Comparison of ENCODE assay signal across 36 cellular contexts in the genomic region with DNA sequence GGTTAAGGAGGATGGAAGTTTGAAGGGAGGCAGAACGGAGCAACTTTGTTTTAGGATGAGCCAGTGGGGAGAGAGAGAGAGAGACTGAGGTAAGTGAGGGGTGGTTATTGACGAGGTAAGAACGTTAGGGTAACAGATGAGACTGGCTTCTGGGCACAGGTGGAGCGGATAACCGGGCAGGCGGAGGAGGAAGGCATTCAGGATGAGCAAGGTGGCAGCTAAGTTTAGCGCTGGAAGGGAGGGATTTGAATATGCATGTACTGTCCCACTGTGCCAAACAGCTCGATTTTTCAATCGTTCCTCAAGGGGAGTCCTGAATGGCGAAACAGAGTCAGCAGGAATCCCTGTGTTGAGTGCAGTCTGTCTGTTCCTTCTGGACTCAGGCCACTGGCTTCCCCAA. TPM values are rescaled to one million over a fixed set of nuclear protein-coding genes. Genes with fewer than 3 reads are reported as not detected.
"Had no signal": no experiment of that assay in that cellular context is flagged by ENCODE, and none has a peak within 500 bp of the region (broad histone marks: within the 10 kb centered on the region; RNA-seq: fewer than 3 reads in every experiment).

No MANE protein-coding gene starts in this region.

- H3K4me3 ChIP-seq: body of pancreas, colonic mucosa, gastroesophageal sphincter, mucosa of descending colon, right lobe of liver, tibial nerve had no signal

- H3K27ac ChIP-seq: body of pancreas, colonic mucosa, gastroesophageal sphincter, neutrophil, right lobe of liver, tibial nerve, VCaP had no signal

- DNase-seq: activated CD4-positive, alpha-beta T cell treated with anti-CD3 and anti-CD28 coated beads for 48 hours; activated CD4-positive, alpha-beta T cell treated with anti-CD3 and anti-CD28 coated beads, Interleukin-2, amount 50 U/mL, for 48 hours; activated CD8-positive, alpha-beta memory T cell treated with anti-CD3 and anti-CD28 coated beads for 24 hours; activated effector memory CD4-positive, alpha-beta T cell treated with Interleukin-2 at 50 U/mL for 16 hours; activated naive CD4-positive, alpha-beta T cell treated with Interleukin-2 at 50 U/mL for 16 hours; aorta; body of pancreas; cerebellar nuclear complex; colonic mucosa; effector memory CD4-positive, alpha-beta T cell; erythroblast; hippocampal formation; left cardiac atrium; left ventricle myocardium superior; mucosa of descending colon; right lobe of liver; stimulated activated CD4-positive, alpha-beta T cell treated with anti-CD3 and anti-CD28 coated beads, Interleukin-2, amount 100 ng/mL, for 48 hours; stimulated activated naive CD4-positive, alpha-beta T cell treated with Interleukin-2 at 50 U/mL for 16 hours had no signal

- H3K27me3 ChIP-seq: body of pancreas, colonic mucosa, right lobe of liver, tibial nerve had no signal

- ATAC-seq: activated CD4-positive, CD25-positive, alpha-beta regulatory T cell treated with anti-CD3 and anti-CD28 coated beads, Interleukin-2, amount 50 U/mL, for 24 hours; body of pancreas; gastroesophageal sphincter; left cardiac atrium; left ventricle myocardium superior; mucosa of descending colon; natural killer cell treated with Interleukin-12 subunit alpha and Interleukin-12 subunit beta and Interleukin-15 and Interleukin-18, amount 100 ng/mL, for 72 hours; right lobe of liver had no signal

- FAIRE-seq: keratinocyte, TTC549 had no signal

RNA-seq across cellular contexts. Expression of a gene that starts 35.8 kb away (rescaled TPM):
- total RNA-seq: aorta; body of pancreas; colonic mucosa; dermis microvascular lymphatic vessel endothelial cell; gastroesophageal sphincter; left cardiac atrium; left ventricle myocardium superior; lung microvascular endothelial cell; mesenteric fat pad; mucosa of descending colon; myocyte; natural killer cell treated with Interleukin-12 subunit alpha and Interleukin-12 subunit beta and Interleukin-15 and Interleukin-18, amount 100 ng/mL, for 72 hours; osteocyte; posterior vena cava; renal cortical epithelial cell; right lobe of liver; skeletal muscle tissue; tibial nerve; ureter had no signal
- polyA plus RNA-seq: adipose tissue, aorta, keratinocyte had no signal
